ENCODE assay signal across 1 cellular context in genomic region chr1:22057861-22058260, GRCh38.
TF ChIP-seq lines count a peak whose summit lies in the region.

No MANE protein-coding gene starts in this region.

TF ChIP-seq in GM12878, 131 proteins besides CTCF, POLR2A, EP300 and RAD21:
- no peak for TF ChIP-seq CBFB (IDR thresholded peaks at IDR 0.05; ENCODE audit: low read depth)
- no peak for TF ChIP-seq GABPA (IDR thresholded peaks at IDR 0.05; ENCODE audit: low read depth)
- no peak for TF ChIP-seq KDM1A (IDR thresholded peaks at IDR 0.05; ENCODE audit: borderline replicate concordance)
- TF ChIP-seq KLF5 (IDR thresholded peaks at IDR 0.05; ENCODE audit: partially characterized antibody): no peak
- TF ChIP-seq SUZ12 (IDR thresholded peaks at IDR 0.05; ENCODE audit: unreplicated experiment): no peak
- no peak for TF ChIP-seq JUNB (IDR thresholded peaks at IDR 0.05)
- TF ChIP-seq SMARCA5 (IDR thresholded peaks at IDR 0.05): no peak
- TF ChIP-seq REST (IDR thresholded peaks at IDR 0.05; ENCODE audit: low read depth, low read length): no peak
